ENCODE assay signal across 33 cellular contexts in the genomic region with DNA sequence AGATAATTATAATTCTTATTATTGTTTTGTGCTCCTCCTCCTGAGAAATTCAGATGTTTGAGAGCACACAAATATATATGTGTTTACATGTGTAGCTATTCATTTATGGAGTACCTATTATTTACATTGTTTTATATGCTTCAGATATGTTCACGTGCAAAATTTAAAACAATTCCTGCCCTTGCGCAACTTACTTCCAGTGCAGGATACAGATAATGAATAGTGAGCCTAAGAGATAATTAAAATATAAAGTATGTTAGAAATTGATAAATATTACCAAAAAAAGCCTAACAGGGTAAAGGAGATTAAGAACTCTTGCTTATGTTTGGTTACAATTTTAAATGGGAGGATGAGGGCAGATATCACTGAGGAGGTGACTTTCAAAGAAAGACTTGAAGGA.
"Had no signal": no experiment of that assay in that cellular context is flagged by ENCODE, and none has a peak within 500 bp of the region (broad histone marks: within the 10 kb centered on the region; RNA-seq: fewer than 3 reads in every experiment).

No MANE protein-coding gene starts in this region.

- H3K27ac Mint-ChIP-seq: activated CD4-positive, alpha-beta memory T cell treated with anti-CD3 and anti-CD28 coated beads, Interleukin-2, amount 10 ng/mL, durations not matched to agents 7 days and 5 days; activated CD4-positive, alpha-beta T cell treated with anti-CD3 and anti-CD28 coated beads, Interleukin-2, amount 10 ng/mL, durations not matched to agents 7 days and 5 days; activated naive CD4-positive, alpha-beta T cell treated with anti-CD3 and anti-CD28 coated beads, Interleukin-2, amount 10 ng/mL, durations not matched to agents 7 days and 5 days; activated naive CD4-positive, alpha-beta T cell treated with anti-CD3 and anti-CD28 coated beads, Interleukin-2, amount 50 U/mL, for 72 hours; activated naive CD8-positive, alpha-beta T cell treated with anti-CD3 and anti-CD28 coated beads, Interleukin-2, amount 10 ng/mL, durations not matched to agents 7 days and 5 days; activated T-cell treated with anti-CD3 and anti-CD28 coated beads, Interleukin-2, amount 50 U/mL, for 24 hours; activated T-cell treated with anti-CD3 and anti-CD28 coated beads, Interleukin-2, amount 50 U/mL, for 72 hours; effector memory CD8-positive, alpha-beta T cell; WTC11 had no signal

- H3K9me3 Mint-ChIP-seq: activated CD4-positive, alpha-beta memory T cell treated with anti-CD3 and anti-CD28 coated beads, Interleukin-2, amount 10 ng/mL, durations not matched to agents 7 days and 5 days; activated CD4-positive, alpha-beta T cell treated with anti-CD3 and anti-CD28 coated beads, Interleukin-2, amount 10 ng/mL, durations not matched to agents 7 days and 5 days; activated naive CD4-positive, alpha-beta T cell treated with anti-CD3 and anti-CD28 coated beads, Interleukin-2, amount 10 ng/mL, durations not matched to agents 7 days and 5 days; activated naive CD4-positive, alpha-beta T cell treated with anti-CD3 and anti-CD28 coated beads, Interleukin-2, amount 50 U/mL, for 72 hours; activated naive CD8-positive, alpha-beta T cell treated with anti-CD3 and anti-CD28 coated beads, Interleukin-2, amount 10 ng/mL, durations not matched to agents 7 days and 5 days; activated T-cell treated with anti-CD3 and anti-CD28 coated beads, Interleukin-2, amount 50 U/mL, for 24 hours; activated T-cell treated with anti-CD3 and anti-CD28 coated beads, Interleukin-2, amount 50 U/mL, for 72 hours; central memory CD8-positive, alpha-beta T cell; effector memory CD8-positive, alpha-beta T cell had no signal

- DNase-seq: activated CD4-positive, alpha-beta memory T cell treated with anti-CD3 and anti-CD28 coated beads, Interleukin-2, amount 10 ng/mL, durations not matched to agents 7 days and 5 days; activated CD4-positive, alpha-beta T cell treated with anti-CD3 and anti-CD28 coated beads for 1 hour; activated CD4-positive, alpha-beta T cell treated with anti-CD3 and anti-CD28 coated beads for 4 hours; activated CD4-positive, alpha-beta T cell treated with anti-CD3 and anti-CD28 coated beads, Interleukin-2, amount 10 ng/mL, durations not matched to agents 7 days and 5 days; activated CD4-positive, alpha-beta T cell treated with anti-CD3 and anti-CD28 coated beads, Interleukin-2, amount 50 U/mL, for 4 hours; activated CD8-positive, alpha-beta memory T cell treated with anti-CD3 and anti-CD28 coated beads, Interleukin-2, amount 50 U/mL, for 48 hours; activated gamma-delta T cell; activated naive CD4-positive, alpha-beta T cell; activated naive CD4-positive, alpha-beta T cell treated with anti-CD3 and anti-CD28 coated beads, Interleukin-2, amount 10 ng/mL, durations not matched to agents 7 days and 5 days; activated naive CD8-positive, alpha-beta T cell treated with anti-CD3 and anti-CD28 coated beads, Interleukin-2, amount 10 ng/mL, durations not matched to agents 7 days and 5 days; activated T-cell treated with anti-CD3 and anti-CD28 coated beads for 4 hours; activated T-cell treated with anti-CD3 and anti-CD28 coated beads, Interleukin-2, amount 50 U/mL, for 24 hours; activated T-cell treated with anti-CD3 and anti-CD28 coated beads, Interleukin-2, amount 50 U/mL, for 72 hours; anterior cingulate cortex; brain microvascular endothelial cell; cortex of kidney; dermis blood vessel endothelial cell; effector CD4-positive, alpha-beta T cell; effector memory CD8-positive, alpha-beta T cell; foreskin fibroblast; head of caudate nucleus; hippocampal formation; T-helper 2 cell had no signal

- ATAC-seq: activated naive CD4-positive, alpha-beta T cell treated with anti-CD3 and anti-CD28 coated beads, Interleukin-2, amount 50 U/mL, for 72 hours; activated T-cell treated with anti-CD3 and anti-CD28 coated beads, Interleukin-2, amount 50 U/mL, for 72 hours; effector memory CD8-positive, alpha-beta T cell; esophagus mucosa; WTC11 had no signal

- H3K27me3 ChIP-seq: brain microvascular endothelial cell had no signal

- H3K36me3 Mint-ChIP-seq: activated naive CD4-positive, alpha-beta T cell treated with anti-CD3 and anti-CD28 coated beads, Interleukin-2, amount 10 ng/mL, durations not matched to agents 7 days and 5 days; activated naive CD4-positive, alpha-beta T cell treated with anti-CD3 and anti-CD28 coated beads, Interleukin-2, amount 50 U/mL, for 72 hours; activated naive CD8-positive, alpha-beta T cell treated with anti-CD3 and anti-CD28 coated beads, Interleukin-2, amount 10 ng/mL, durations not matched to agents 7 days and 5 days had no signal

- H3K4me1 Mint-ChIP-seq: activated CD4-positive, alpha-beta memory T cell treated with anti-CD3 and anti-CD28 coated beads, Interleukin-2, amount 10 ng/mL, durations not matched to agents 7 days and 5 days; activated CD4-positive, alpha-beta T cell treated with anti-CD3 and anti-CD28 coated beads, Interleukin-2, amount 10 ng/mL, durations not matched to agents 7 days and 5 days; activated naive CD4-positive, alpha-beta T cell treated with anti-CD3 and anti-CD28 coated beads, Interleukin-2, amount 10 ng/mL, durations not matched to agents 7 days and 5 days; activated naive CD8-positive, alpha-beta T cell treated with anti-CD3 and anti-CD28 coated beads, Interleukin-2, amount 10 ng/mL, durations not matched to agents 7 days and 5 days; central memory CD8-positive, alpha-beta T cell had no signal

- FAIRE-seq: astrocyte, bronchial epithelial cell, colon, endometrium, endothelial cell of umbilical vein had no signal

- H3K27me3 Mint-ChIP-seq: activated naive CD4-positive, alpha-beta T cell treated with anti-CD3 and anti-CD28 coated beads, Interleukin-2, amount 10 ng/mL, durations not matched to agents 7 days and 5 days had no signal

- H3K27ac ChIP-seq: brain microvascular endothelial cell, epithelial cell of prostate had no signal

- H3K36me3 ChIP-seq: brain microvascular endothelial cell had no signal

- H3K4me3 Mint-ChIP-seq: activated CD4-positive, alpha-beta memory T cell treated with anti-CD3 and anti-CD28 coated beads, Interleukin-2, amount 10 ng/mL, durations not matched to agents 7 days and 5 days; activated CD4-positive, alpha-beta T cell treated with anti-CD3 and anti-CD28 coated beads, Interleukin-2, amount 10 ng/mL, durations not matched to agents 7 days and 5 days; activated naive CD4-positive, alpha-beta T cell treated with anti-CD3 and anti-CD28 coated beads, Interleukin-2, amount 10 ng/mL, durations not matched to agents 7 days and 5 days; activated naive CD8-positive, alpha-beta T cell treated with anti-CD3 and anti-CD28 coated beads, Interleukin-2, amount 10 ng/mL, durations not matched to agents 7 days and 5 days; activated T-cell treated with anti-CD3 and anti-CD28 coated beads, Interleukin-2, amount 50 U/mL, for 24 hours; activated T-cell treated with anti-CD3 and anti-CD28 coated beads, Interleukin-2, amount 50 U/mL, for 72 hours; central memory CD8-positive, alpha-beta T cell; effector memory CD8-positive, alpha-beta T cell; WTC11 had no signal
